In the genomic region with DNA sequence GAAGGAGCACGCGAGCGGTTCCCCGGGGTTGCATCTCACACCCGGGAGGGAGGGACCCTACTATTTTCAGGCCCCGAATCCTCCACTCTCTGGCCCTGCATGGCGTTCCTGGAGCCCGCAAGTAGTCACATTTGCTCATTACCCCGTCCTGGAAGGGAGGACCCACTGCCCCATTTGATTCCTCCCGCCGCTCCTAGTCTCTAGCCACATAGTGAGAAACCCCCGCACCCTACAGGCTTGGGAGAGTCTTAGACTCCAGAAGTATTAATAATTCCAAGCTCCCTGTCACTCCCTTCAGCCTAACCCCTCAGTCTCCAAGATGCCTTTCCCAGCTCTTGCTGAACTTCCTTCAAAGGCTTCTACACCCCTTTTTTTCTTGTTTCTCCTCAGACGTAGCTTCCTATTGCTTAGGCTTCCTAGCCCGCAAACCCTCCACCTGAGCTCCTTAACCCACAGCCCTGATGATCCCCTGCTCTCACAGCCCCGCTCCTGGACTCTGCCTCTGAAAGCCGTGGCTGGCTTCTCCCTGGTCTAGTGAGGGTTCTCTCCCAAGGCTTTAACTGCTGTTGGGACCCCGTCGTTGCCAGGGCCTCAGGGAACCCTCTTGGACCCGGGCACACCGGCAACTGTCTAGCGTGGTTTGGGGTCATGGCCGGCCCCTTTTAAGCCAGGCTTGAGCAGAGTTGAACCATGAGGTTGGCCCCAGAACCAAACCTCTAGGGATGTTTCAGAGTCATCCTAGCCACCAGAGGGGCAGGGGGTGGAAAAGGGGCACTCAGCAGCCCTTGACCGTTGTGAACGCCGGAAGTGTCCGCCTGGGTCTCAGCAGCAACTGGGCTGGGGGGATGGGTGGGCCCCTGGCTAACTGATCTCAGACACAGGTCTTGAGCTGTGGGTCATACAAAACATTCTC, we compare ENCODE assay signal across 6 cellular contexts. TPM values are rescaled to one million over a fixed set of nuclear protein-coding genes. Genes with fewer than 3 reads are reported as not detected.
DNase-seq lines count a peak whose midpoint lies in the region; TF ChIP-seq lines count a peak whose summit lies in the region.

No MANE protein-coding gene starts in this region.

- H3K23ac ChIP-seq in neuronal stem cell (ENCODE audit: low read depth, low read length, poor library complexity), result peak overlapping the region; percentile 80

- peak overlapping the region; percentile 32 for H2BK12ac ChIP-seq in neuronal stem cell (ENCODE audit: low read length)

- no peak overlapping the region for H4K8ac ChIP-seq in neuronal stem cell (ENCODE audit: low read depth, low read length)

- peaks cover 31% of the 10 kb centered on the region for H3K4me1 ChIP-seq in A673 (ENCODE audit: insufficient read depth, low read length, poor library complexity, severe bottlenecking)
- peaks cover 11 to 14% of the 10 kb centered on the region in 2 donors for H3K4me1 ChIP-seq in neuronal stem cell (ENCODE audit: control insufficient read depth in 2 of 2, insufficient read depth in 1 of 2, low read depth in 1 of 2, low read length in 2 of 2)

- peak overlapping the region; percentile 69 for H2AK5ac ChIP-seq in neuronal stem cell (ENCODE audit: low read depth, low read length)

- peak overlapping the region; percentile 91 for H3K18ac ChIP-seq in neuronal stem cell (ENCODE audit: low read length)

- TF ChIP-seq CTCF in A673 (conservative IDR thresholded peaks at IDR 0.05; ENCODE audit: low read depth, low read length) (no peak), HFF-Myc (IDR thresholded peaks at IDR 0.05; ENCODE audit: low read depth, low read length, missing control alignments) (no peak), cardiac fibroblast (IDR thresholded peaks at IDR 0.05; ENCODE audit: low read depth, low read length) (no peak)

- BruUV-seq in A673 (replicated peaks; lab: Mats Ljungman, UMichigan), result no TSS peak

- no peak overlapping the region for H4K91ac ChIP-seq in neuronal stem cell (ENCODE audit: low read depth, low read length, poor library complexity)

- H3K4me3 ChIP-seq in A673 (ENCODE audit: low read depth, low read length, poor library complexity, severe bottlenecking) (peak overlapping the region; percentile 97), HFF-Myc (replicated peaks; ENCODE audit: low read depth, low read length) (peak overlapping the region; percentile 88), cardiac fibroblast (replicated peaks in 1 of 2; ENCODE audit: low read depth in 2 of 2, low read length in 2 of 2) (peak overlapping the region; percentile 84 to 90), neuronal stem cell (ENCODE audit: low read length in 2 of 2) (peak overlapping the region; percentile 86 to 92)

- peak overlapping the region; percentile 99 for H3K27ac ChIP-seq in A673 (ENCODE audit: low read depth, low read length, poor library complexity, severe bottlenecking)
- H3K27ac ChIP-seq in neuronal stem cell (replicated peaks; ENCODE audit: low read length), result peak overlapping the region; percentile 100

- no peak overlapping the region for H3K4ac ChIP-seq in neuronal stem cell (ENCODE audit: low read length)

- POLR2A ChIA-PET in A673 (lab: Charles Lee; ENCODE audit: low non-redundant PET), result no interaction called here

- H3K9me3 ChIP-seq in A673 (ENCODE audit: low read depth, low read length, poor library complexity, severe bottlenecking) (no peaks in the 10 kb centered on the region), neuronal stem cell (replicated peaks in 1 of 2; ENCODE audit: control insufficient read depth in 2 of 2, insufficient read depth in 1 of 2, low read depth in 1 of 2, low read length in 2 of 2) (no peaks in the 10 kb centered on the region)

- CTCF ChIA-PET in A673 (lab: Charles Lee), result interaction anchor here (1.2 to 2.7 kb wide), 3 partner anchors 33 to 72 kb away, joined by 3 to 9 read pairs (median 3); no protein-coding TSS in a partner anchor

- intact Hi-C loops in A673 (cut with micrococcal nuclease; ENCODE audit: unreplicated experiment), result loop anchor here (5.0 kb wide), 1 partner anchor 67 kb away; no protein-coding TSS in a partner anchor

- WGBS in neuronal stem cell (ENCODE audit: extremely low coverage in 2 of 2, insufficient read length in 2 of 2, insufficient replicate concordance in 1 of 2), 2 donors, result no CpG with 5 or more reads among the region's 26 CpGs

- H3K9ac ChIP-seq in neuronal stem cell (ENCODE audit: low read depth, low read length, poor library complexity), result peak overlapping the region; percentile 99

- DNase-seq in A673 (ENCODE audit: low spot score) (peak; percentile 55), HFF-Myc (ENCODE audit: extremely low read depth, low read depth) (no peak), cardiac fibroblast (ENCODE audit: low read depth in 2 of 2) (peak in 1 of 2 donors; percentile 11), neuronal stem cell (ENCODE audit: low spot score) (no peak), HPDE6-E6E7 (ENCODE audit: extremely low spot score) (no peak)
- DNase-seq in activated CD8-positive, alpha-beta memory T cell treated with anti-CD3 and anti-CD28 coated beads for 24 hours, result no peak

- H3K36me3 ChIP-seq in A673 (ENCODE audit: insufficient read depth, low read length, poor library complexity, severe bottlenecking), result peaks cover 6% of the 10 kb centered on the region
- peaks cover 2 to 23% of the 10 kb centered on the region in 2 donors for H3K36me3 ChIP-seq in neuronal stem cell (replicated peaks in 1 of 2; ENCODE audit: control insufficient read depth in 2 of 2, insufficient read depth in 2 of 2, low read length in 2 of 2)

- H2BK120ac ChIP-seq in neuronal stem cell (ENCODE audit: low read depth, low read length), result no peak overlapping the region

- H3K4me2 ChIP-seq in neuronal stem cell (ENCODE audit: insufficient read depth, low read length, poor library complexity, severe bottlenecking), result peak overlapping the region; percentile 88

- H3K14ac ChIP-seq in neuronal stem cell (ENCODE audit: low read length), result peak overlapping the region; percentile 67

- no peak overlapping the region for H2BK5ac ChIP-seq in neuronal stem cell (ENCODE audit: low read length)

- peak overlapping the region; percentile 81 for H2BK15ac ChIP-seq in neuronal stem cell (ENCODE audit: low read length)

- H3K79me1 ChIP-seq in neuronal stem cell (ENCODE audit: low read depth, low read length), result no peaks in the 10 kb centered on the region

- peak overlapping the region; percentile 88 for H2AFZ ChIP-seq in neuronal stem cell (ENCODE audit: low read length)

- H3K27me3 ChIP-seq in A673 (replicated peaks; ENCODE audit: insufficient read depth, low read depth, low read length, poor library complexity) (no peaks in the 10 kb centered on the region), neuronal stem cell (ENCODE audit: control insufficient read depth in 3 of 3, insufficient read depth in 3 of 3, low read depth in 1 of 3, low read length in 3 of 3) (peaks cover 0 to 7% (median 0%) of the 10 kb centered on the region in 3 experiments)

RNA-seq across cellular contexts. Expression of a gene that starts 0.9 kb away (rescaled TPM):
- 74.6 and 79.4 TPM in 2 replicates for total RNA-seq in A673 (2021)
- 32.1 TPM for polyA plus RNA-seq in neuronal stem cell (2013, experiment 1 of 2)
- 31.4 TPM for polyA plus RNA-seq in neuronal stem cell (2013, experiment 2 of 2)

RNA-seq across cellular contexts. Expression of a gene that starts 29.6 kb away (rescaled TPM):
- not detected in 2 replicates for total RNA-seq in A673 (2021)
- polyA plus RNA-seq in neuronal stem cell (2013, experiment 1 of 2), result not detected
- polyA plus RNA-seq in neuronal stem cell (2013, experiment 2 of 2), result not detected

RNA-seq across cellular contexts. Expression of a gene that starts 30.0 kb away (rescaled TPM):
- 12.9 and 22.7 TPM in 2 replicates for total RNA-seq in A673 (2021)
- 14.6 TPM for polyA plus RNA-seq in neuronal stem cell (2013, experiment 1 of 2)
- 14.3 TPM for polyA plus RNA-seq in neuronal stem cell (2013, experiment 2 of 2)

RNA-seq across cellular contexts. Expression of a gene that starts 49.0 kb away (rescaled TPM):
- 57.3 and 63.5 TPM in 2 replicates for total RNA-seq in A673 (2021)
- polyA plus RNA-seq in neuronal stem cell (2013, experiment 1 of 2), result 46.4 TPM
- polyA plus RNA-seq in neuronal stem cell (2013, experiment 2 of 2), result 44.0 TPM

RNA-seq across cellular contexts. Expression of a gene that starts 49.2 kb away (rescaled TPM):
- 1.1 and 1.6 TPM in 2 replicates for total RNA-seq in A673 (2021)
- polyA plus RNA-seq in neuronal stem cell (2013, experiment 1 of 2), result 16.9 TPM
- 16.2 TPM for polyA plus RNA-seq in neuronal stem cell (2013, experiment 2 of 2)
